ENCODE assay signal across 8 cellular contexts in genomic region chr12:57461326-57461903, GRCh38. TPM values are rescaled to one million over a fixed set of nuclear protein-coding genes. Genes with fewer than 3 reads are reported as not detected.
DNase-seq lines count a peak whose midpoint lies in the region; TF ChIP-seq lines count a peak whose summit lies in the region.

No MANE protein-coding gene starts in this region.

- H3K4me3 ChIP-seq in HL-60 (replicated peaks; ENCODE audit: insufficient read depth, low read length): peak overlapping the region; percentile 39
- peak overlapping the region; percentile 76 for H3K4me3 ChIP-seq in fibroblast of the aortic adventitia (ENCODE audit: low read depth, low read length)

- POLR2A ChIA-PET in activated CD4-positive, alpha-beta memory T cell treated with anti-CD3 and anti-CD28 coated beads, Interleukin-2, amount 10 ng/mL, durations not matched to agents 7 days and 5 days (lab: Charles Lee): interaction anchor here (1.3 to 6.4 kb wide), 3 partner anchors 16 to 231 kb away, joined by 3 to 72 read pairs (median 5); partner anchors contain the start of gene ARHGAP9

- H3K4me1 Mint-ChIP-seq in CD14-positive monocyte: peaks cover 58% of the 10 kb centered on the region
- peaks cover 59% of the 10 kb centered on the region for H3K4me1 Mint-ChIP-seq in activated CD4-positive, alpha-beta memory T cell treated with anti-CD3 and anti-CD28 coated beads, Interleukin-2, amount 10 ng/mL, durations not matched to agents 7 days and 5 days
- H3K4me1 Mint-ChIP-seq in nephron: peaks cover 22% of the 10 kb centered on the region

- H3K4me3 Mint-ChIP-seq in CD14-positive monocyte (peak overlapping the region; percentile 78 to 97), nephron (peak overlapping the region; percentile 84 to 93 (median 92))
- H3K4me3 Mint-ChIP-seq in activated CD4-positive, alpha-beta memory T cell treated with anti-CD3 and anti-CD28 coated beads, Interleukin-2, amount 10 ng/mL, durations not matched to agents 7 days and 5 days: peak overlapping the region; percentile 85

- H3K27ac ChIP-seq in HL-60 (replicated peaks): no peak overlapping the region

- H3K9me3 Mint-ChIP-seq in CD14-positive monocyte (peaks cover 0 to 6% (median 1%) of the 10 kb centered on the region in 7 donors), nephron (no peaks in the 10 kb centered on the region)
- no peaks in the 10 kb centered on the region for H3K9me3 Mint-ChIP-seq in activated CD4-positive, alpha-beta memory T cell treated with anti-CD3 and anti-CD28 coated beads, Interleukin-2, amount 10 ng/mL, durations not matched to agents 7 days and 5 days

- peaks cover 17% of the 10 kb centered on the region for H3K27me3 ChIP-seq in HL-60 (ENCODE audit: insufficient read depth, poor library complexity, severe bottlenecking)

- DNase-seq in CD14-positive monocyte (ENCODE audit: low spot score) (no peak), HL-60 (ENCODE audit: low read depth in 1 of 2, low spot score in 1 of 2) (no peak), fibroblast of the aortic adventitia (ENCODE audit: low read depth) (peak; percentile 39), NCI-H1105 treated with DMSO at 0.1 percent for 48 hours (lab: John Stamatoyannopoulos, UW) (no peak), cerebellum (ENCODE audit: low spot score) (no peak), NCI-H1092 treated with DMSO at 0.1 percent for 48 hours (lab: John Stamatoyannopoulos, UW) (no peak)
- DNase-seq in activated CD4-positive, alpha-beta memory T cell treated with anti-CD3 and anti-CD28 coated beads, Interleukin-2, amount 10 ng/mL, durations not matched to agents 7 days and 5 days: peak; percentile 41

- H3K27me3 Mint-ChIP-seq in CD14-positive monocyte (ENCODE audit: low read depth in 3 of 3) (peaks cover 44 to 57% (median 47%) of the 10 kb centered on the region in 3 donors), nephron (ENCODE audit: low read depth) (peaks cover 29% of the 10 kb centered on the region)
- H3K27me3 Mint-ChIP-seq in activated CD4-positive, alpha-beta memory T cell treated with anti-CD3 and anti-CD28 coated beads, Interleukin-2, amount 10 ng/mL, durations not matched to agents 7 days and 5 days: peaks cover 23% of the 10 kb centered on the region

- H3K36me3 Mint-ChIP-seq in CD14-positive monocyte (peaks cover 2 to 3% of the 10 kb centered on the region in 2 donors), nephron (ENCODE audit: low read depth) (peaks cover 12% of the 10 kb centered on the region)
- H3K36me3 Mint-ChIP-seq in activated CD4-positive, alpha-beta memory T cell treated with anti-CD3 and anti-CD28 coated beads, Interleukin-2, amount 10 ng/mL, durations not matched to agents 7 days and 5 days (ENCODE audit: low read depth): no peaks in the 10 kb centered on the region

- TF ChIP-seq CTCF in CD14-positive monocyte (IDR thresholded peaks at IDR 0.05) (no peak), HL-60 (IDR thresholded peaks at IDR 0.05; ENCODE audit: insufficient read depth, low read length) (no peak), fibroblast of the aortic adventitia (IDR thresholded peaks at IDR 0.05; ENCODE audit: insufficient read depth, low read length) (no peak), nephron (IDR thresholded peaks at IDR 0.05; ENCODE audit: unreplicated experiment in 3 of 3) (no peak)

- intact Hi-C loops in CD14-positive monocyte (cut with micrococcal nuclease): loop anchor here in 1 of 2 donors (5.0 kb wide), 1 partner anchor 529 kb away; the partner anchor contains the start of gene SDR9C7

- CTCF ChIA-PET in activated CD4-positive, alpha-beta memory T cell treated with anti-CD3 and anti-CD28 coated beads, Interleukin-2, amount 10 ng/mL, durations not matched to agents 7 days and 5 days (lab: Charles Lee): interaction anchor here (0.9 to 9.8 kb wide), 3 partner anchors 8 to 30 kb away, joined by 4 to 204 read pairs (median 30); partner anchors contain the start of genes ARHGAP9 and INHBE

- H3K27ac Mint-ChIP-seq in CD14-positive monocyte: peak overlapping the region in 3 of 7 donors; percentile 46 to 64 (median 54)
- no peak overlapping the region for H3K27ac Mint-ChIP-seq in activated CD4-positive, alpha-beta memory T cell treated with anti-CD3 and anti-CD28 coated beads, Interleukin-2, amount 10 ng/mL, durations not matched to agents 7 days and 5 days
- peak overlapping the region; percentile 88 to 99 (median 91) for H3K27ac Mint-ChIP-seq in nephron

RNA-seq across cellular contexts. Expression of gene GLI1, which starts 1.8 kb away (rescaled TPM):
- not detected for polyA plus RNA-seq in CD14-positive monocyte
- total RNA-seq in activated CD4-positive, alpha-beta memory T cell treated with anti-CD3 and anti-CD28 coated beads, Interleukin-2, amount 10 ng/mL, durations not matched to agents 7 days and 5 days: under 1 TPM; 0.30 to 0.48 TPM
- total RNA-seq in fibroblast of the aortic adventitia (ENCODE audit: low replicate concordance): 1.1 TPM in 1 of 2 replicates, not detected in the other
- 4.5 TPM for total RNA-seq in cerebellum

RNA-seq across cellular contexts. Expression of gene INHBE, which starts 6.3 kb away (rescaled TPM):
- not detected for polyA plus RNA-seq in CD14-positive monocyte
- under 1 TPM in 1 of 2 experiments, not detected in 1; 0.08 TPM for total RNA-seq in activated CD4-positive, alpha-beta memory T cell treated with anti-CD3 and anti-CD28 coated beads, Interleukin-2, amount 10 ng/mL, durations not matched to agents 7 days and 5 days
- total RNA-seq in fibroblast of the aortic adventitia (ENCODE audit: low replicate concordance) (0.16 and 0.99 TPM in 2 replicates), cerebellum (not detected)

RNA-seq across cellular contexts. Expression of gene ARHGAP9, which starts 18.3 kb away (rescaled TPM):
- 100 to 1,000 TPM; 211 to 213 TPM for polyA plus RNA-seq in CD14-positive monocyte
- total RNA-seq in activated CD4-positive, alpha-beta memory T cell treated with anti-CD3 and anti-CD28 coated beads, Interleukin-2, amount 10 ng/mL, durations not matched to agents 7 days and 5 days: 100 to 1,000 TPM; 171 to 188 TPM
- total RNA-seq in fibroblast of the aortic adventitia (ENCODE audit: low replicate concordance) (0.18 TPM in 1 of 2 replicates, not detected in the other), cerebellum (2.1 TPM)

RNA-seq across cellular contexts. Expression of gene MARS1, which starts 26.5 kb away (rescaled TPM):
- polyA plus RNA-seq in CD14-positive monocyte: 10 to 100 TPM; 63.5 to 79.8 TPM
- total RNA-seq in activated CD4-positive, alpha-beta memory T cell treated with anti-CD3 and anti-CD28 coated beads, Interleukin-2, amount 10 ng/mL, durations not matched to agents 7 days and 5 days: 100 to 1,000 TPM; 262 to 282 TPM
- total RNA-seq in fibroblast of the aortic adventitia (ENCODE audit: low replicate concordance) (185 and 272 TPM in 2 replicates), cerebellum (82.4 TPM)

RNA-seq across cellular contexts. Expression of gene INHBC, which starts 26.8 kb away (rescaled TPM):
- polyA plus RNA-seq in CD14-positive monocyte: not detected
- total RNA-seq in activated CD4-positive, alpha-beta memory T cell treated with anti-CD3 and anti-CD28 coated beads, Interleukin-2, amount 10 ng/mL, durations not matched to agents 7 days and 5 days: not detected
- total RNA-seq in fibroblast of the aortic adventitia (ENCODE audit: low replicate concordance) (not detected in 2 replicates), cerebellum (not detected)

Comparison
In these comparisons a context has a peak if more than half of its experiments do, and no peak if none do; other contexts are left out.
1. DNase-seq: peak in activated CD4-positive, alpha-beta memory T cell treated with anti-CD3 and anti-CD28 coated beads, Interleukin-2, amount 10 ng/mL, durations not matched to agents 7 days and 5 days (single experiment) and fibroblast of the aortic adventitia (single experiment); none in CD14-positive monocyte (single experiment), HL-60 (0 of 2), NCI-H1105 treated with DMSO at 0.1 percent for 48 hours (single experiment), cerebellum (single experiment) and NCI-H1092 treated with DMSO at 0.1 percent for 48 hours (single experiment).
2. RNA of gene ARHGAP9, which starts 18.3 kb away (total RNA-seq): 171 to 188 TPM in activated CD4-positive, alpha-beta memory T cell treated with anti-CD3 and anti-CD28 coated beads, Interleukin-2, amount 10 ng/mL, durations not matched to agents 7 days and 5 days; 2.1 TPM in cerebellum (single experiment) and 0.18 TPM in fibroblast of the aortic adventitia; every median in the first group is over 10 times any median in the second.
3. Peak in every context shown above with its lines, with median percentiles within 50 percentile points of each other: H3K4me3 Mint-ChIP-seq.